Comparison of ENCODE assay signal across 9 cellular contexts in the genomic region with DNA sequence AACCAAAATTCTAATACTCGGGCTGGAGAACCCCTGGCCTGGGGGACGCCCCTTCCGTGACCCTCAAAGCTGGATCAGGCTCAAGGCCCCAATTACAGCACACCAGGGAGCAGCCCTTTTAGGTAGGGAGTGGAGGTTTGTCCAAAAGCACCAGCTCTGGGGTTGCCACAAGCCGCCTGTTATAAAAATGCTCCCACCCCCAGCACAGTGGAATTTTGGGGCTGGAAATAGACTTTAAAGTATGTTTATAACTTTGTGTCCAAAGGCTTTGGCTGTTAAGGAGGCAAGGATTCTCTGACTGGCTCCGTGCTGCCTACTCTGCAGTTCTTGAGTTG. TPM values are rescaled to one million over a fixed set of nuclear protein-coding genes. Genes with fewer than 3 reads are reported as not detected.
A peak's percentile ranks its signal among the peaks of the same experiment; 100 is the strongest.
DNase-seq lines count a peak whose midpoint lies in the region; ATAC-seq and TF ChIP-seq lines count a peak whose summit lies in the region.
"Had no signal": no experiment of that assay in that cellular context is flagged by ENCODE, and none has a peak within 500 bp of the region (broad histone marks: within the 10 kb centered on the region; RNA-seq: fewer than 3 reads in every experiment).

No MANE protein-coding gene starts in this region.

- no peak for DNase-seq in right atrium auricular region (ENCODE audit: low spot score)
- DNase-seq in Right ventricle myocardium superior: no peak
- no peak for DNase-seq in ascending aorta (ENCODE audit: low spot score in 2 of 2)
- DNase-seq in mesothelial cell of epicardium (ENCODE audit: low spot score in 2 of 2, unreplicated experiment in 2 of 2): no peak
- DNase-seq in vagina (ENCODE audit: extremely low spot score in 2 of 2): no peak
- DNase-seq in NCI-H510A treated with DMSO at 0.1 percent for 48 hours (lab: John Stamatoyannopoulos, UW): no peak
- no peak for DNase-seq in stimulated activated CD4-positive, alpha-beta T cell treated with anti-CD3 and anti-CD28 coated beads, Interleukin-1b, Interleukin-23, amount 100 ng/mL, for 48 hours
- no peak for DNase-seq in erythroblast (lab: John Stamatoyannopoulos, UW)

- H3K9me3 ChIP-seq in right atrium auricular region: no peaks in the 10 kb centered on the region
- no peaks in the 10 kb centered on the region for H3K9me3 ChIP-seq in ascending aorta
- no peaks in the 10 kb centered on the region for H3K9me3 ChIP-seq in vagina

- ATAC-seq in Right ventricle myocardium superior (ENCODE audit: poor library complexity): no peak

- no peaks in the 10 kb centered on the region for H3K27me3 ChIP-seq in right atrium auricular region
- H3K27me3 ChIP-seq in ascending aorta: no peaks in the 10 kb centered on the region
- H3K27me3 ChIP-seq in vagina: no peaks in the 10 kb centered on the region

- intact Hi-C loops in Right ventricle myocardium superior (cut with DNase I) (no loop called here), ascending aorta (cut with DNase I) (no loop called here), vagina (cut with DNase I) (loop anchor here (5.0 kb wide), 1 partner anchor 112 kb away; no protein-coding TSS in a partner anchor)

- H3K36me3 ChIP-seq in right atrium auricular region: peaks cover 38% of the 10 kb centered on the region
- H3K36me3 ChIP-seq in ascending aorta: peaks cover 32 to 35% of the 10 kb centered on the region in 2 donors
- H3K36me3 ChIP-seq in vagina: peaks cover 0 to 37% of the 10 kb centered on the region in 2 donors

- H3K27me3 Mint-ChIP-seq in mesothelial cell of epicardium (ENCODE audit: low read depth): no peaks in the 10 kb centered on the region

- peak overlapping the region; percentile 88 for H3K27ac Mint-ChIP-seq in mesothelial cell of epicardium

- H3K36me3 Mint-ChIP-seq in mesothelial cell of epicardium: peaks cover 8% of the 10 kb centered on the region

- H3K4me1 ChIP-seq in right atrium auricular region (peaks cover 0 to 10% of the 10 kb centered on the region in 2 donors), ascending aorta (peaks cover 0 to 10% of the 10 kb centered on the region in 2 donors), vagina (peaks cover 9% of the 10 kb centered on the region)

- TF ChIP-seq POLR2A in vagina (IDR thresholded peaks at IDR 0.05) (no peak), erythroblast (IDR thresholded peaks at IDR 0.05; ENCODE audit: low read length) (no peak)

- H3K27ac ChIP-seq in right atrium auricular region: no peak overlapping the region
- H3K27ac ChIP-seq in ascending aorta: no peak overlapping the region
- H3K27ac ChIP-seq in vagina: peak overlapping the region; percentile 75

- H3K4me1 Mint-ChIP-seq in mesothelial cell of epicardium: peaks cover 14% of the 10 kb centered on the region

- peak overlapping the region; percentile 96 for H3K4me3 Mint-ChIP-seq in mesothelial cell of epicardium

- TF ChIP-seq CTCF in right atrium auricular region (IDR thresholded peaks at IDR 0.05) (peak; percentile 27 to 42), ascending aorta (IDR thresholded peaks at IDR 0.05) (no peak), mesothelial cell of epicardium (IDR thresholded peaks at IDR 0.05; ENCODE audit: unreplicated experiment) (peak; percentile 30), vagina (IDR thresholded peaks at IDR 0.05) (peak in 1 of 3 experiments; percentile 21)

- H3K9me3 Mint-ChIP-seq in mesothelial cell of epicardium: no peaks in the 10 kb centered on the region

- peak overlapping the region in 1 of 2 donors; percentile 76 for H3K4me3 ChIP-seq in right atrium auricular region
- H3K4me3 ChIP-seq in ascending aorta: peak overlapping the region; percentile 90 to 98
- peak overlapping the region; percentile 76 to 80 for H3K4me3 ChIP-seq in vagina

RNA-seq across cellular contexts. Expression of gene GMIP, which starts 0.6 kb away (rescaled TPM):
- total RNA-seq in right atrium auricular region (1 to 10 TPM; 2.3 to 4.9 TPM), Right ventricle myocardium superior (3.0 TPM), ascending aorta (3.9 TPM), mesothelial cell of epicardium (25.0 to 27.1 TPM (median 25.1 TPM) in 3 replicates), vagina (12.3 TPM)

RNA-seq across cellular contexts. Expression of gene LPAR2, which starts 16.0 kb away (rescaled TPM):
- 1 to 10 TPM in 1 of 2 donors, under 1 TPM in 1; 0.89 to 3.1 TPM for total RNA-seq in right atrium auricular region
- 1.7 TPM for total RNA-seq in Right ventricle myocardium superior
- 0.75 TPM for total RNA-seq in ascending aorta
- 84.2 to 93.4 TPM (median 87.1 TPM) in 3 replicates for total RNA-seq in mesothelial cell of epicardium
- 15.2 TPM for total RNA-seq in vagina

RNA-seq across cellular contexts. Expression of gene ATP13A1, which starts 19.5 kb away (rescaled TPM):
- total RNA-seq in right atrium auricular region (10 to 100 TPM; 23.6 to 62.1 TPM), Right ventricle myocardium superior (16.2 TPM), ascending aorta (161 TPM), mesothelial cell of epicardium (83.8 to 88.3 TPM (median 87.3 TPM) in 3 replicates), vagina (114 TPM)

RNA-seq across cellular contexts. Expression of gene ZNF101, which starts 24.6 kb away (rescaled TPM):
- total RNA-seq in right atrium auricular region (1 to 10 TPM; 3.0 to 3.4 TPM), Right ventricle myocardium superior (2.9 TPM), ascending aorta (1.3 TPM), mesothelial cell of epicardium (8.0 to 8.3 TPM (median 8.3 TPM) in 3 replicates), vagina (6.9 TPM)

RNA-seq across cellular contexts. Expression of gene PBX4, which starts 25.5 kb away (rescaled TPM):
- total RNA-seq in right atrium auricular region (not detected), Right ventricle myocardium superior (not detected), ascending aorta (not detected), mesothelial cell of epicardium (11.3 to 12.8 TPM (median 12.2 TPM) in 3 replicates), vagina (5.2 TPM)
- total RNA-seq: glomerular endothelial cell had no signal

Comparison
In these comparisons a context has a peak if more than half of its experiments do, and no peak if none do; other contexts are left out.
1. CTCF ChIP-seq: peak in right atrium auricular region (2 of 2) and mesothelial cell of epicardium (single experiment); none in ascending aorta (0 of 3).